Comparison of ENCODE assay signal across 8 cellular contexts in genomic region chr2:130332271-130333073, GRCh38. TPM values are rescaled to one million over a fixed set of nuclear protein-coding genes. Genes with fewer than 3 reads are reported as not detected.
DNase-seq lines count a peak whose midpoint lies in the region; ATAC-seq and TF ChIP-seq lines count a peak whose summit lies in the region.

No MANE protein-coding gene starts in this region.

- no peak for TF ChIP-seq EP300 in sigmoid colon (IDR thresholded peaks at IDR 0.05)

- peak overlapping the region; percentile 58 for H3K4me3 ChIP-seq in GM23338
- no peak overlapping the region for H3K4me3 ChIP-seq in LNCaP clone FGC (ENCODE audit: low read depth, low read length)
- H3K4me3 ChIP-seq in adrenal gland = no peak overlapping the region
- H3K4me3 ChIP-seq in sigmoid colon = peak overlapping the region in 2 of 4 donors; percentile 13 to 15

- H3K27me3 Mint-ChIP-seq in GM23338 (ENCODE audit: insufficient read depth, low read depth, poor library complexity) = peaks cover 11% of the 10 kb centered on the region

- H3K27ac Mint-ChIP-seq in GM23338 = no peak overlapping the region

- ATAC-seq in GM23338 = peak; percentile 74
- ATAC-seq in left ventricle myocardium superior = peak; percentile 70

- DNase-seq in GM04504 (ENCODE audit: low read depth) = peak; percentile 64
- DNase-seq in GM23338 (ENCODE audit: low spot score) = peak; percentile 82
- peak; percentile 26 for DNase-seq in LNCaP clone FGC (ENCODE audit: low read depth)
- DNase-seq in T-helper 1 cell = peak in 4 of 5 donors; percentile 38 to 59 (median 52)
- DNase-seq in adrenal gland = peak; percentile 75 to 87 (median 79)
- DNase-seq in left ventricle myocardium superior = peak; percentile 85
- DNase-seq in sigmoid colon = peak; percentile 88
- no peak for DNase-seq in middle frontal gyrus (ENCODE audit: extremely low spot score, low spot score)

- H2AFZ ChIP-seq in GM23338 = peak overlapping the region; percentile 65; the same call in 1 of the 2 replicates

- peaks cover 6% of the 10 kb centered on the region for H3K9me3 Mint-ChIP-seq in GM23338

- H3F3A ChIP-seq in GM23338 (replicated peaks; ENCODE audit: low read depth) = no peaks in the 10 kb centered on the region

- TF ChIP-seq POLR2A in adrenal gland (IDR thresholded peaks at IDR 0.05) (no peak), sigmoid colon (IDR thresholded peaks at IDR 0.05) (no peak)

- 0 out of 3 replicates have a peak, but pooled peaks cover 4% of the 10 kb centered on the region for H3K36me3 Mint-ChIP-seq in GM23338 (ENCODE audit: low read depth)

- intact Hi-C loops in adrenal gland (cut with DNase I) = loop anchor here (10.0 kb wide), 3 partner anchors 148 to 468 kb away; partner anchors contain the start of genes MZT2B (in 1 of the 2) and SMPD4 (in 1 of the 2)
- intact Hi-C loops in left ventricle myocardium superior (cut with micrococcal nuclease) = no loop called here
- intact Hi-C loops in sigmoid colon (cut with DNase I) = loop anchor here (2.0 kb wide), 2 partner anchors 150 to 396 kb away; partner anchors contain the start of gene MZT2B

- peak; percentile 93 to 97 for TF ChIP-seq CTCF in GM23338 (conservative IDR thresholded peaks at IDR 0.05; ENCODE audit: low read depth in 2 of 2)
- TF ChIP-seq CTCF in LNCaP clone FGC (IDR thresholded peaks at IDR 0.05; ENCODE audit: control insufficient read depth, extremely low read depth, insufficient read depth) = peak; percentile 83
- TF ChIP-seq CTCF in adrenal gland (IDR thresholded peaks at IDR 0.05) = peak; percentile 81 to 96 (median 94)
- peak; percentile 70 to 88 (median 85) for TF ChIP-seq CTCF in sigmoid colon (IDR thresholded peaks at IDR 0.05)

- H3K4me2 ChIP-seq in GM23338 = peak overlapping the region; percentile 75; the same call in 1 of the 2 replicates

- H3K9me2 ChIP-seq in GM23338 (ENCODE audit: insufficient read depth) = no peaks in the 10 kb centered on the region

- H3K27ac ChIP-seq in GM23338 (ENCODE audit: low read depth) = no peak overlapping the region
- H3K27ac ChIP-seq in adrenal gland = no peak overlapping the region
- H3K27ac ChIP-seq in sigmoid colon = no peak overlapping the region

- H4K20me1 ChIP-seq in GM23338 (replicated peaks; ENCODE audit: insufficient read depth) = no peaks in the 10 kb centered on the region

- H3K27me3 ChIP-seq in GM23338 (ENCODE audit: insufficient read depth) (peaks cover 14% of the 10 kb centered on the region), adrenal gland (peaks cover 4% of the 10 kb centered on the region), sigmoid colon (no peaks in the 10 kb centered on the region)

- H3K4me1 ChIP-seq in GM23338 (ENCODE audit: insufficient read depth) = no peaks in the 10 kb centered on the region; the same call in 1 of the 2 replicates
- H3K4me1 ChIP-seq in adrenal gland (replicated peaks in 1 of 2) = peaks cover 0 to 3% of the 10 kb centered on the region in 2 donors
- H3K4me1 ChIP-seq in sigmoid colon = peaks cover 0 to 12% (median 2%) of the 10 kb centered on the region in 4 donors

- no peaks in the 10 kb centered on the region for H3K9me3 ChIP-seq in adrenal gland (replicated peaks in 1 of 3)
- H3K9me3 ChIP-seq in sigmoid colon = peaks cover 0 to 4% (median 0%) of the 10 kb centered on the region in 4 donors

- peak overlapping the region; percentile 74 for H3K4me3 Mint-ChIP-seq in GM23338

- peaks cover 1% of the 10 kb centered on the region; the same call in 2 of the 3 replicates for H3K4me1 Mint-ChIP-seq in GM23338

- H3K36me3 ChIP-seq in GM23338 (ENCODE audit: insufficient read depth) (no peaks in the 10 kb centered on the region), adrenal gland (replicated peaks in 1 of 2) (no peaks in the 10 kb centered on the region), sigmoid colon (no peaks in the 10 kb centered on the region)

- 12 to 29% (median 17%) methylated on average over 16 to 29 of the region's 29 CpGs for WGBS in adrenal gland, 4 donors
- 20 to 26% methylated on average over 29 of the region's 29 CpGs for WGBS in sigmoid colon, 2 donors

- H3K79me2 ChIP-seq in GM23338 (replicated peaks; ENCODE audit: insufficient read depth) = no peaks in the 10 kb centered on the region

TF ChIP-seq in GM23338, 12 proteins besides CTCF, POLR2A, EP300 and RAD21 (continues in another document):
- TF ChIP-seq ETS1 (IDR thresholded peaks at IDR 0.05) (no peak), CREB1 (CRISPR knock-in tag; IDR thresholded peaks at IDR 0.05; ENCODE audit: low read depth) (no peak), NANOG (IDR thresholded peaks at IDR 0.05; ENCODE audit: borderline replicate concordance) (no peak), JUNB (IDR thresholded peaks at IDR 0.05; ENCODE audit: unreplicated experiment) (no peak)

RNA-seq across cellular contexts. Expression of gene IMP4, which starts 10.2 kb away (rescaled TPM):
- total RNA-seq in GM23338 (2014; rRNA removed; shearing (Covaris generic)) = 113 and 147 TPM in 2 replicates
- polyA plus RNA-seq in GM23338 (2016; fragmentation: Nextera tagmentation; extraction: Ambion mirVana) (87.8 and 88.6 TPM in 2 replicates), adrenal gland (100 to 1,000 TPM in 2 of 3 donors, 10 to 100 TPM in 1; 55.8 to 141 (median 117) TPM), sigmoid colon (10 to 100 TPM; 48.0 to 85.0 (median 51.3) TPM)
- total RNA-seq in adrenal gland (100 to 1,000 TPM in 2 of 8 donors, 10 to 100 TPM in 6; 62.7 to 114 (median 83.2) TPM), left ventricle myocardium superior (59.8 TPM), sigmoid colon (100 to 1,000 TPM in 1 of 4 donors, 10 to 100 TPM in 3; 71.2 to 130 (median 81.2) TPM)

RNA-seq across cellular contexts. Expression of gene PTPN18, which starts 23.4 kb away (rescaled TPM):
- total RNA-seq in GM23338 (2014; rRNA removed; shearing (Covaris generic)) = 9.8 and 10.9 TPM in 2 replicates
- polyA plus RNA-seq in GM23338 (2016; fragmentation: Nextera tagmentation; extraction: Ambion mirVana) (8.7 and 10.1 TPM in 2 replicates), adrenal gland (10 to 100 TPM; 32.3 to 64.4 (median 42.2) TPM), sigmoid colon (100 to 1,000 TPM in 1 of 3 donors, 10 to 100 TPM in 2; 49.7 to 113 (median 55.3) TPM)
- total RNA-seq in adrenal gland (10 to 100 TPM; 21.9 to 74.1 (median 42.9) TPM), left ventricle myocardium superior (12.5 TPM), sigmoid colon (10 to 100 TPM; 30.0 to 39.2 (median 37.4) TPM)
